ENCODE assay signal across 8 cellular contexts in the genomic region with DNA sequence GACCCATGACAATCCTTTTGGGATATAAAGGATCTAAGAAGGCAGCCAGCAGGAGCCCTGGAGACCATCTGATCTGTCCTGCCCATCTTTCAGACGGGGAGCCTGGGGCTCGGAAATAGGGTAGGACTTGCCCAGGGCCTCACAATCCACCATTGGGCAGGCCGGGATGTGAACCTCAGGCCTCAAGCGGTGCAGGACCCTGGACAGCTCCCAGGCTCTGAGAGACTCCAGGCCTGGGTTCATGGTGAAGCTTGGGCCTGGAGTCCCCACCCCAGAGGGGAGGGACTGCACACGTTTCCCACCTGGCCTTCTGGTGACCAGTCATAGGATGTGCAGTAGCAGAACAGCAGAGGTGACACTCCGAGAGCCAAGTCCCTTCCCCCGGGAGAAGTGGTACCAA. TPM values are rescaled to one million over a fixed set of nuclear protein-coding genes. Genes with fewer than 3 reads are reported as not detected.
DNase-seq lines count a peak whose midpoint lies in the region; ATAC-seq and TF ChIP-seq lines count a peak whose summit lies in the region.

No MANE protein-coding gene starts in this region.

- H3K36me3 ChIP-seq in liver (ENCODE audit: control insufficient read depth in 4 of 4, insufficient read depth in 3 of 4, low read depth in 1 of 4, low read length in 3 of 4) = no peaks in the 10 kb centered on the region

- H3K4me1 Mint-ChIP-seq in activated naive CD8-positive, alpha-beta T cell treated with anti-CD3 and anti-CD28 coated beads, Interleukin-2, amount 50 U/mL, for 24 hours = peaks cover 6% of the 10 kb centered on the region
- H3K4me1 Mint-ChIP-seq in immature natural killer cell = no peaks in the 10 kb centered on the region

- no peaks in the 10 kb centered on the region for H3K9me3 Mint-ChIP-seq in activated naive CD8-positive, alpha-beta T cell treated with anti-CD3 and anti-CD28 coated beads, Interleukin-2, amount 50 U/mL, for 24 hours
- H3K9me3 Mint-ChIP-seq in immature natural killer cell = no peaks in the 10 kb centered on the region

- no peak for TF ChIP-seq CTCF in liver (IDR thresholded peaks at IDR 0.05; ENCODE audit: low read depth, low read length, missing input control)

- H3K27ac ChIP-seq in liver (ENCODE audit: low read depth in 1 of 2, low read length in 2 of 2) = no peak overlapping the region

- WGBS in liver = 21% methylated on average over 7 of the region's 7 CpGs

- H3K4me1 ChIP-seq in liver (ENCODE audit: control insufficient read depth in 4 of 4, insufficient read depth in 4 of 4, low read length in 3 of 4) = no peaks in the 10 kb centered on the region

- no peaks in the 10 kb centered on the region for H3K36me3 Mint-ChIP-seq in activated naive CD8-positive, alpha-beta T cell treated with anti-CD3 and anti-CD28 coated beads, Interleukin-2, amount 50 U/mL, for 24 hours (ENCODE audit: low read depth)
- H3K36me3 Mint-ChIP-seq in immature natural killer cell = no peaks in the 10 kb centered on the region

- no peaks in the 10 kb centered on the region for H3K27me3 ChIP-seq in liver (ENCODE audit: control insufficient read depth in 4 of 4, insufficient read depth in 4 of 4, low read length in 3 of 4)

- H3K9ac ChIP-seq in liver (ENCODE audit: low read depth in 1 of 2, low read length in 2 of 2) = no peak overlapping the region

- intact Hi-C loops in sciatic nerve (cut with DNase I) = no loop called here

- no peak overlapping the region for H3K4me3 Mint-ChIP-seq in activated naive CD8-positive, alpha-beta T cell treated with anti-CD3 and anti-CD28 coated beads, Interleukin-2, amount 50 U/mL, for 24 hours
- H3K4me3 Mint-ChIP-seq in immature natural killer cell = no peak overlapping the region

- DNase-seq in EL (peak; percentile 37), Kasumi-1 (lab: John Stamatoyannopoulos, UW) (peak; percentile 27 to 29), sciatic nerve (ENCODE audit: low spot score) (no peak), NCI-H1436 treated with DMSO at 0.1 percent for 48 hours (lab: John Stamatoyannopoulos, UW) (no peak), immature natural killer cell (no peak)
- peak; percentile 39 for DNase-seq in activated naive CD8-positive, alpha-beta T cell treated with anti-CD3 and anti-CD28 coated beads, Interleukin-2, amount 50 U/mL, for 24 hours

- no peak overlapping the region for H3K4me3 ChIP-seq in liver (ENCODE audit: low read depth in 1 of 3, low read length in 3 of 3)

- H3K9me3 ChIP-seq in liver (ENCODE audit: control insufficient read depth in 4 of 4, low read length in 3 of 4) = no peaks in the 10 kb centered on the region

- no peak for TF ChIP-seq RAD21 in liver (IDR thresholded peaks at IDR 0.05)

- no peak for ATAC-seq in activated naive CD8-positive, alpha-beta T cell treated with anti-CD3 and anti-CD28 coated beads, Interleukin-2, amount 50 U/mL, for 24 hours
- no peak for ATAC-seq in sciatic nerve
- ATAC-seq in HG03460 (IDR thresholded peaks at IDR 0.05; ENCODE audit: unreplicated experiment) = no peak

- no peak overlapping the region for H3K27ac Mint-ChIP-seq in activated naive CD8-positive, alpha-beta T cell treated with anti-CD3 and anti-CD28 coated beads, Interleukin-2, amount 50 U/mL, for 24 hours
- no peak overlapping the region for H3K27ac Mint-ChIP-seq in immature natural killer cell

- H3K27me3 Mint-ChIP-seq in activated naive CD8-positive, alpha-beta T cell treated with anti-CD3 and anti-CD28 coated beads, Interleukin-2, amount 50 U/mL, for 24 hours = peaks cover 28% of the 10 kb centered on the region
- H3K27me3 Mint-ChIP-seq in immature natural killer cell (ENCODE audit: low read depth in 3 of 3) = peaks cover 3 to 9% (median 4%) of the 10 kb centered on the region in 3 donors

TF ChIP-seq in liver, 16 proteins besides CTCF, POLR2A, EP300 and RAD21:
- TF ChIP-seq, protein P1, sequence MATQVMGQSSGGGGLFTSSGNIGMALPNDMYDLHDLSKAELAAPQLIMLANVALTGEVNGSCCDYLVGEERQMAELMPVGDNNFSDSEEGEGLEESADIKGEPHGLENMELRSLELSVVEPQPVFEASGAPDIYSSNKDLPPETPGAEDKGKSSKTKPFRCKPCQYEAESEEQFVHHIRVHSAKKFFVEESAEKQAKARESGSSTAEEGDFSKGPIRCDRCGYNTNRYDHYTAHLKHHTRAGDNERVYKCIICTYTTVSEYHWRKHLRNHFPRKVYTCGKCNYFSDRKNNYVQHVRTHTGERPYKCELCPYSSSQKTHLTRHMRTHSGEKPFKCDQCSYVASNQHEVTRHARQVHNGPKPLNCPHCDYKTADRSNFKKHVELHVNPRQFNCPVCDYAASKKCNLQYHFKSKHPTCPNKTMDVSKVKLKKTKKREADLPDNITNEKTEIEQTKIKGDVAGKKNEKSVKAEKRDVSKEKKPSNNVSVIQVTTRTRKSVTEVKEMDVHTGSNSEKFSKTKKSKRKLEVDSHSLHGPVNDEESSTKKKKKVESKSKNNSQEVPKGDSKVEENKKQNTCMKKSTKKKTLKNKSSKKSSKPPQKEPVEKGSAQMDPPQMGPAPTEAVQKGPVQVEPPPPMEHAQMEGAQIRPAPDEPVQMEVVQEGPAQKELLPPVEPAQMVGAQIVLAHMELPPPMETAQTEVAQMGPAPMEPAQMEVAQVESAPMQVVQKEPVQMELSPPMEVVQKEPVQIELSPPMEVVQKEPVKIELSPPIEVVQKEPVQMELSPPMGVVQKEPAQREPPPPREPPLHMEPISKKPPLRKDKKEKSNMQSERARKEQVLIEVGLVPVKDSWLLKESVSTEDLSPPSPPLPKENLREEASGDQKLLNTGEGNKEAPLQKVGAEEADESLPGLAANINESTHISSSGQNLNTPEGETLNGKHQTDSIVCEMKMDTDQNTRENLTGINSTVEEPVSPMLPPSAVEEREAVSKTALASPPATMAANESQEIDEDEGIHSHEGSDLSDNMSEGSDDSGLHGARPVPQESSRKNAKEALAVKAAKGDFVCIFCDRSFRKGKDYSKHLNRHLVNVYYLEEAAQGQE (IDR thresholded peaks at IDR 0.05) = peak; percentile 97
- no peak for TF ChIP-seq SP1 (IDR thresholded peaks at IDR 0.05)

RNA-seq across cellular contexts. Expression of a gene that starts 36.6 kb away (rescaled TPM):
- total RNA-seq in liver = 10 to 100 TPM; 14.1 to 19.6 TPM
- polyA plus RNA-seq in liver = 10 to 100 TPM in 1 of 2 donors, 1 to 10 TPM in 1; 5.6 to 19.7 TPM
- 69.4 TPM for total RNA-seq in sciatic nerve
- 10 to 100 TPM in 1 of 3 donors, 1 to 10 TPM in 2; 1.2 to 15.8 (median 7.4) TPM for polyA plus RNA-seq in immature natural killer cell

Comparison
In these comparisons a context has a peak if more than half of its experiments do, and no peak if none do; other contexts are left out.
1. DNase-seq: peak in EL (single experiment), Kasumi-1 (2 of 2) and activated naive CD8-positive, alpha-beta T cell treated with anti-CD3 and anti-CD28 coated beads, Interleukin-2, amount 50 U/mL, for 24 hours (single experiment); none in sciatic nerve (single experiment), NCI-H1436 treated with DMSO at 0.1 percent for 48 hours (single experiment) and immature natural killer cell (0 of 3).